In the genomic region with DNA sequence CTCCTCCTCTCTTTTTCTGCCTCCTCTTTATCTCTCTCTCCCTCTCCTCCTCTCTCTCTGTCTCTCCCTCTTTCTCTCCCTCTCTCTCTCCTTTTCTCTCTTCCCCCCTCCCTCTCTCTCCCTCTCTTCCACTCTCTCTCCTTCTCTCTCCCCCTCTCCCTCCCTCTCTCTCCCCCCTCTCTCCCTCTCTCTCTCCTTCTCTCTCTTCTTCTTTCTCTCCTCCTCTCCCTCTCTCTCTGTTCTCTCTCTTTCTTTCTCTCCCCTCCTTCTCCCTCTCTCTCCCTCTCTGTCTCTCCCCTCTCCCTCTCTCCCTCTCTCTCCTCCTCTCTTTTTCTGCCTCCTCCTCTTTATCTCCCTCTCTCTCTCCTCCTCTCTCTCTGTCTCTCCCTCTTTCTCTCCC, we compare ENCODE assay signal across 22 cellular contexts.
DNase-seq lines count a peak whose midpoint lies in the region; ATAC-seq and TF ChIP-seq lines count a peak whose summit lies in the region.
"Had no signal": no experiment of that assay in that cellular context is flagged by ENCODE, and none has a peak within 500 bp of the region (broad histone marks: within the 10 kb centered on the region; RNA-seq: fewer than 3 reads in every experiment).

No MANE protein-coding gene starts in this region.

- TF ChIP-seq CTCF in right atrium auricular region (IDR thresholded peaks at IDR 0.05): no peak

- H3K36me3 ChIP-seq in right atrium auricular region: no peaks in the 10 kb centered on the region
- H3K36me3 ChIP-seq in naive thymus-derived CD4-positive, alpha-beta T cell (ENCODE audit: control insufficient read depth in 2 of 3, insufficient read depth in 3 of 3, low read length in 3 of 3): no peaks in the 10 kb centered on the region
- H3K36me3 ChIP-seq: BLaER1 treated with 17β-estradiol and CSF1 and Interleukin-3, amounts not matched to agents 10 nM and 100 nM had no signal

- peak overlapping the region; percentile 1 to 17 for H3K27ac Mint-ChIP-seq in stimulated activated naive CD8-positive, alpha-beta T cell treated with anti-CD3 and anti-CD28 coated beads, Interleukin-15, amount 100 ng/mL, for 72 hours
- peak overlapping the region; percentile 62 for H3K27ac Mint-ChIP-seq in central memory CD8-positive, alpha-beta T cell (ENCODE audit: low read depth)
- no peak overlapping the region for H3K27ac Mint-ChIP-seq in naive thymus-derived CD4-positive, alpha-beta T cell
- H3K27ac Mint-ChIP-seq: B cell; CD4-positive, alpha-beta T cell; CD8-positive, alpha-beta T cell had no signal

- H3K27me3 ChIP-seq in right atrium auricular region: no peaks in the 10 kb centered on the region
- H3K27me3 ChIP-seq in naive thymus-derived CD4-positive, alpha-beta T cell (ENCODE audit: control insufficient read depth in 2 of 2, insufficient read depth in 2 of 2, low read length in 2 of 2): peaks cover 0 to 3% of the 10 kb centered on the region in 2 donors

- H3K4me3 ChIP-seq in right atrium auricular region: no peak overlapping the region
- H3K4me3 ChIP-seq in naive thymus-derived CD4-positive, alpha-beta T cell (ENCODE audit: low read length): no peak overlapping the region
- H3K4me3 ChIP-seq: A549; BLaER1 treated with 17β-estradiol and CSF1 and Interleukin-3, amounts not matched to agents 10 nM and 100 nM; GM12878 had no signal

- H3K4me1 Mint-ChIP-seq in stimulated activated naive CD8-positive, alpha-beta T cell treated with anti-CD3 and anti-CD28 coated beads, Interleukin-15, amount 100 ng/mL, for 72 hours: no peaks in the 10 kb centered on the region
- H3K4me1 Mint-ChIP-seq in central memory CD8-positive, alpha-beta T cell: no peaks in the 10 kb centered on the region
- peaks cover 0 to 5% (median 0%) of the 10 kb centered on the region in 7 donors for H3K4me1 Mint-ChIP-seq in naive thymus-derived CD4-positive, alpha-beta T cell
- H3K4me1 Mint-ChIP-seq: B cell had no signal

- H3K36me3 Mint-ChIP-seq in central memory CD8-positive, alpha-beta T cell (ENCODE audit: insufficient read depth): peaks cover 3% of the 10 kb centered on the region
- no peaks in the 10 kb centered on the region for H3K36me3 Mint-ChIP-seq in naive thymus-derived CD4-positive, alpha-beta T cell
- H3K36me3 Mint-ChIP-seq: CD8-positive, alpha-beta T cell had no signal

- peaks cover 0 to 8% of the 10 kb centered on the region in 2 donors for H3K4me1 ChIP-seq in right atrium auricular region
- H3K4me1 ChIP-seq in naive thymus-derived CD4-positive, alpha-beta T cell (ENCODE audit: control insufficient read depth in 2 of 2, insufficient read depth in 2 of 2, low read length in 2 of 2): no peaks in the 10 kb centered on the region
- H3K4me1 ChIP-seq: A549, Caco-2 had no signal

- peaks cover 8% of the 10 kb centered on the region for H3K27me3 Mint-ChIP-seq in stimulated activated naive CD8-positive, alpha-beta T cell treated with anti-CD3 and anti-CD28 coated beads, Interleukin-15, amount 100 ng/mL, for 72 hours
- peaks cover 25% of the 10 kb centered on the region for H3K27me3 Mint-ChIP-seq in central memory CD8-positive, alpha-beta T cell
- H3K27me3 Mint-ChIP-seq in naive thymus-derived CD4-positive, alpha-beta T cell: peaks cover 0 to 41% (median 6%) of the 10 kb centered on the region in 5 donors
- H3K27me3 Mint-ChIP-seq: B cell had no signal

- no peaks in the 10 kb centered on the region for H3K9me3 Mint-ChIP-seq in stimulated activated naive CD8-positive, alpha-beta T cell treated with anti-CD3 and anti-CD28 coated beads, Interleukin-15, amount 100 ng/mL, for 72 hours
- H3K9me3 Mint-ChIP-seq in central memory CD8-positive, alpha-beta T cell: peaks cover 7% of the 10 kb centered on the region
- H3K9me3 Mint-ChIP-seq in naive thymus-derived CD4-positive, alpha-beta T cell: peaks cover 0 to 2% (median 0%) of the 10 kb centered on the region in 11 donors
- H3K9me3 Mint-ChIP-seq: CD4-positive, alpha-beta T cell; CD8-positive, alpha-beta T cell had no signal

- ATAC-seq in stimulated activated naive CD8-positive, alpha-beta T cell treated with anti-CD3 and anti-CD28 coated beads, Interleukin-15, amount 100 ng/mL, for 72 hours: no peak
- ATAC-seq in stimulated activated naive CD8-positive, alpha-beta T cell treated with anti-CD3 and anti-CD28 coated beads, Interleukin-15, Interleukin-2, amounts not matched to agents 100 U/mL and 50 U/mL, for 24 hours: no peak
- no peak for ATAC-seq in central memory CD8-positive, alpha-beta T cell (replicated peaks; ENCODE audit: extremely low read depth, poor library complexity, severe bottlenecking)
- no peak for ATAC-seq in naive thymus-derived CD4-positive, alpha-beta T cell
- ATAC-seq: CD8-positive, alpha-beta T cell; GM12878 had no signal

- no peak overlapping the region for H3K27ac ChIP-seq in right atrium auricular region
- no peak overlapping the region for H3K27ac ChIP-seq in naive thymus-derived CD4-positive, alpha-beta T cell (ENCODE audit: low read depth, low read length)
- H3K27ac ChIP-seq: 22Rv1; A549; BLaER1 treated with 17β-estradiol and CSF1 and Interleukin-3, amounts not matched to agents 10 nM and 100 nM; C4-2B had no signal

- POLR2A ChIA-PET in naive thymus-derived CD4-positive, alpha-beta T cell (lab: Charles Lee): no interaction called here

- no peak overlapping the region for H3K4me3 Mint-ChIP-seq in stimulated activated naive CD8-positive, alpha-beta T cell treated with anti-CD3 and anti-CD28 coated beads, Interleukin-15, amount 100 ng/mL, for 72 hours
- H3K4me3 Mint-ChIP-seq in central memory CD8-positive, alpha-beta T cell: no peak overlapping the region
- no peak overlapping the region for H3K4me3 Mint-ChIP-seq in naive thymus-derived CD4-positive, alpha-beta T cell
- H3K4me3 Mint-ChIP-seq: B cell; CD4-positive, alpha-beta T cell; CD8-positive, alpha-beta T cell had no signal

- DNase-seq in stimulated activated naive CD8-positive, alpha-beta T cell treated with anti-CD3 and anti-CD28 coated beads, Interleukin-15, amount 100 ng/mL, for 72 hours: no peak
- no peak for DNase-seq in stimulated activated naive CD8-positive, alpha-beta T cell treated with anti-CD3 and anti-CD28 coated beads, Interleukin-15, Interleukin-2, amounts not matched to agents 100 U/mL and 50 U/mL, for 24 hours
- DNase-seq in central memory CD8-positive, alpha-beta T cell (ENCODE audit: low spot score in 2 of 2): no peak
- DNase-seq in right atrium auricular region (ENCODE audit: low spot score): no peak
- no peak for DNase-seq in naive thymus-derived CD4-positive, alpha-beta T cell
- DNase-seq: AML-193; Caco-2; CD4-positive, alpha-beta T cell; CD8-positive, alpha-beta T cell; DMS 273 treated with DMSO at 0.1 percent for 48 hours; DMS153; DMS53; DMS79; DND-41; EL; GDM1 had no signal

- CTCF ChIA-PET in naive thymus-derived CD4-positive, alpha-beta T cell (lab: Charles Lee): no interaction called here

- no peaks in the 10 kb centered on the region for H3K9me3 ChIP-seq in right atrium auricular region
- no peaks in the 10 kb centered on the region for H3K9me3 ChIP-seq in naive thymus-derived CD4-positive, alpha-beta T cell (ENCODE audit: control insufficient read depth in 2 of 3, low read length in 3 of 3)
- H3K9me3 ChIP-seq: BLaER1 treated with 17β-estradiol and CSF1 and Interleukin-3, amounts not matched to agents 10 nM and 100 nM; Caco-2 had no signal

- intact Hi-C loops in naive thymus-derived CD4-positive, alpha-beta T cell (cut with micrococcal nuclease): no loop called here

Comparison
In these comparisons a context has a peak if more than half of its experiments do, and no peak if none do; other contexts are left out.
1. H3K27ac Mint-ChIP-seq: peak in stimulated activated naive CD8-positive, alpha-beta T cell treated with anti-CD3 and anti-CD28 coated beads, Interleukin-15, amount 100 ng/mL, for 72 hours (2 of 2) and central memory CD8-positive, alpha-beta T cell (single experiment); none in naive thymus-derived CD4-positive, alpha-beta T cell (0 of 9).